8 cellular contexts compared by ENCODE assay signal in genomic region chr17:5282639-5283217, GRCh38. TPM values are rescaled to one million over a fixed set of nuclear protein-coding genes. Genes with fewer than 3 reads are reported as not detected.
DNase-seq lines count a peak whose midpoint lies in the region; ATAC-seq and TF ChIP-seq lines count a peak whose summit lies in the region.

No MANE protein-coding gene starts in this region.

- H3K79me2 ChIP-seq in neural cell (replicated peaks; ENCODE audit: insufficient read depth, low read length), result peaks cover 44% of the 10 kb centered on the region

- no peaks in the 10 kb centered on the region for H3K27me3 ChIP-seq in neural cell (ENCODE audit: insufficient read depth, low read depth, low read length)
- no peaks in the 10 kb centered on the region for H3K27me3 ChIP-seq in stomach smooth muscle (ENCODE audit: control insufficient read depth in 1 of 2, insufficient read depth in 2 of 2, low read length in 2 of 2)

- ATAC-seq in HG03521 (IDR thresholded peaks at IDR 0.05; ENCODE audit: unreplicated experiment) (peak; percentile 32), GM19023 (IDR thresholded peaks at IDR 0.05; ENCODE audit: unreplicated experiment) (no peak)

- H3K9ac ChIP-seq in neural cell (ENCODE audit: low read length) (peak overlapping the region; percentile 82), stomach smooth muscle (ENCODE audit: low read length in 2 of 2) (peak overlapping the region; percentile 65 to 77)

- no peaks in the 10 kb centered on the region for H3K36me3 ChIP-seq in neural cell (ENCODE audit: insufficient read depth, low read length)
- H3K36me3 ChIP-seq in stomach smooth muscle (ENCODE audit: control insufficient read depth in 2 of 2, insufficient read depth in 2 of 2, low read length in 2 of 2), result no peaks in the 10 kb centered on the region

- peaks cover 2% of the 10 kb centered on the region for H3K4me1 ChIP-seq in stomach smooth muscle (ENCODE audit: control insufficient read depth, insufficient read depth, low read length)

- no peak for TF ChIP-seq EP300 in neural cell (conservative IDR thresholded peaks at IDR 0.05; ENCODE audit: poor library complexity, severe bottlenecking)

- H3K9me3 ChIP-seq in neural cell (ENCODE audit: low read length), result no peaks in the 10 kb centered on the region
- H3K9me3 ChIP-seq in stomach smooth muscle (ENCODE audit: control insufficient read depth in 2 of 2, low read length in 2 of 2), result no peaks in the 10 kb centered on the region

- no peaks in the 10 kb centered on the region for H3K9me2 ChIP-seq in neural cell (ENCODE audit: insufficient read depth, low read length)

- peaks cover 5% of the 10 kb centered on the region for H4K20me1 ChIP-seq in neural cell (ENCODE audit: insufficient read depth)

- H3K27ac ChIP-seq in neural cell (ENCODE audit: low read length), result peak overlapping the region; percentile 35
- no peak overlapping the region for H3K27ac ChIP-seq in stomach smooth muscle (ENCODE audit: low read length)

- TF ChIP-seq CTCF in epithelial cell of esophagus (IDR thresholded peaks at IDR 0.05; ENCODE audit: insufficient read depth, low read depth, low read length, missing control alignments), result no peak
- TF ChIP-seq CTCF in neural cell (IDR thresholded peaks at IDR 0.05; ENCODE audit: poor library complexity, severe bottlenecking), result no peak

- H3K4me3 ChIP-seq in GM08714 (ENCODE audit: low read length) (peak overlapping the region; percentile 98), epithelial cell of esophagus (ENCODE audit: low read length) (peak overlapping the region; percentile 68), neural cell (ENCODE audit: low read length) (peak overlapping the region; percentile 80), stomach smooth muscle (ENCODE audit: low read length in 2 of 2) (peak overlapping the region; percentile 59 to 76)

- H3K4me2 ChIP-seq in neural cell (ENCODE audit: low read length), result peak overlapping the region; percentile 57

- H2AFZ ChIP-seq in neural cell (ENCODE audit: low read depth, low read length), result no peak overlapping the region

- peak; percentile 43 for DNase-seq in activated CD4-positive, alpha-beta T cell treated with anti-CD3 and anti-CD28 coated beads, Interleukin-2, amount 50 U/mL, for 1 hour
- DNase-seq in epithelial cell of esophagus (ENCODE audit: low read depth) (peak; percentile 13), AG20443 (ENCODE audit: low spot score) (no peak)

- TF ChIP-seq RAD21 in neural cell (conservative IDR thresholded peaks at IDR 0.05), result no peak

- no peaks in the 10 kb centered on the region for H3F3A ChIP-seq in neural cell (ENCODE audit: insufficient read depth, low read length, poor library complexity, severe bottlenecking)

TF ChIP-seq in neural cell, 6 proteins besides CTCF, POLR2A, EP300 and RAD21:
- no peak for TF ChIP-seq POLR2AphosphoS5 (IDR thresholded peaks at IDR 0.05)
- TF ChIP-seq MXI1 (conservative IDR thresholded peaks at IDR 0.05; ENCODE audit: poor library complexity, severe bottlenecking), result peak; percentile 57

RNA-seq across cellular contexts. Expression of gene RABEP1, which starts 0.6 kb away (rescaled TPM):
- polyA plus RNA-seq in neural cell, result 61.1 and 67.0 TPM in 2 replicates
- polyA minus RNA-seq in neural cell, result 139 and 169 TPM in 2 replicates

RNA-seq across cellular contexts. Expression of gene SCIMP, which starts 48.1 kb away (rescaled TPM):
- polyA plus RNA-seq in neural cell, result not detected in 2 replicates
- polyA minus RNA-seq in neural cell, result not detected in 2 replicates
